In genomic region chr20:11041396-11041795, GRCh38 we compare ENCODE assay signal across 17 cellular contexts.
DNase-seq lines count a peak whose midpoint lies in the region; ATAC-seq and TF ChIP-seq lines count a peak whose summit lies in the region.
"Had no signal": no experiment of that assay in that cellular context is flagged by ENCODE, and none has a peak within 500 bp of the region (broad histone marks: within the 10 kb centered on the region; RNA-seq: fewer than 3 reads in every experiment).

No MANE protein-coding gene starts in this region.

- no peak for TF ChIP-seq CTCF in RWPE1 (conservative IDR thresholded peaks at IDR 0.05; ENCODE audit: low read depth)
- TF ChIP-seq CTCF in fibroblast of mammary gland (conservative IDR thresholded peaks at IDR 0.05; ENCODE audit: control insufficient read depth, insufficient read depth, low read depth, low read length), result no peak

- no peak for ATAC-seq in GM21390 (IDR thresholded peaks at IDR 0.05; ENCODE audit: unreplicated experiment)
- no peak for ATAC-seq in HG03280 (IDR thresholded peaks at IDR 0.05; ENCODE audit: unreplicated experiment)

- peak; percentile 18 for DNase-seq in HS-5 (ENCODE audit: low read depth)
- peak; percentile 57 for DNase-seq in RWPE1 (ENCODE audit: low spot score)
- DNase-seq in fibroblast of mammary gland (ENCODE audit: low read depth), result peak; percentile 0
- DNase-seq in OCI-M2 (lab: John Stamatoyannopoulos, UW; ENCODE audit: unreplicated experiment), result no peak
- no peak for DNase-seq in G401 (ENCODE audit: low spot score)
- DNase-seq: COR-L47, DMS153, HFFc6, Kasumi-1, MV-4-11, NCI-H1417 treated with DMSO at 0.1 percent for 48 hours, NCI-H1930, NCI-H2171, NCI-H748 treated with DMSO at 0.1 percent for 48 hours, OCI-M1 had no signal

- H3K4me3 ChIP-seq in fibroblast of mammary gland (ENCODE audit: control insufficient read depth, low read depth, low read length), result no peak overlapping the region

- in situ Hi-C loops in G401 (cut with HindIII; ENCODE audit: low sequenced_read_pairs), result no loop called here

- POLR2A ChIA-PET in RWPE1 (lab: Yijun Ruan, JAX; ENCODE audit: low non-redundant PET), result no interaction called here

- H3K27ac ChIP-seq in RWPE1, result no peak overlapping the region

- CTCF ChIA-PET in RWPE1 (lab: Yijun Ruan, JAX), result interaction anchor here (0.7 kb wide), 1 partner anchor 31 kb away, joined by 3 read pairs; no protein-coding TSS in a partner anchor

Comparison
In these comparisons a context has a peak if more than half of its experiments do, and no peak if none do; other contexts are left out.
1. DNase-seq: peak in HS-5 (single experiment), RWPE1 (single experiment) and fibroblast of mammary gland (single experiment); none in OCI-M2 (single experiment) and G401 (single experiment).